9 cellular contexts compared by ENCODE assay signal in the genomic region with DNA sequence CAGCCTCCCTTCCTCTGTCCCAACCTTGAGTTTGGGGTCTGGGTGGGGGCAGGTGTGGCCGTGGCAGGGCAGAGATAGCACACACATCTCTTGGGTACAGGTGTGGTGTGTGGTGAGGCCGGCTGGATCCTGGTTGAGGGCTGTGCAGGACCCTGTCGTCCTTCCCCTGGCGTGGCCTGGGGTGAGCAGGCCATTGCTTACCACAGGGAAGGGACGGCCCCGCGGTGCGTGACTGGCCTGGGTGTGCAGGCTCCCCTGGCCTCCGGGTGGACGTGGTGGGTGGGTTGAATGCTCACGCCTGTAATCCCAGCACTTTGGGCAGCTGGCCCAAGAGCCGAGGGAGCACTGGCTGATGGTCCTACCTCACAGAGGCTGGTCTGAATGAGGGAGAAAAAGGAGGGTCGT. TPM values are rescaled to one million over a fixed set of nuclear protein-coding genes. Genes with fewer than 3 reads are reported as not detected.
DNase-seq lines count a peak whose midpoint lies in the region; ATAC-seq and FAIRE-seq lines count a peak whose summit lies in the region.
"Had no signal": no experiment of that assay in that cellular context is flagged by ENCODE, and none has a peak within 500 bp of the region (broad histone marks: within the 10 kb centered on the region; RNA-seq: fewer than 3 reads in every experiment).

No MANE protein-coding gene starts in this region.

- no peaks in the 10 kb centered on the region for H3K9me3 Mint-ChIP-seq in activated CD8-positive, alpha-beta T cell treated with anti-CD3 and anti-CD28 coated beads, Interleukin-2, amount 10 ng/mL, durations not matched to agents 7 days and 5 days (ENCODE audit: insufficient read depth)

- 7 to 38% (median 9%) methylated on average over 12 to 13 of the region's 13 CpGs for WGBS in small intestine, 3 donors

- H3K27ac Mint-ChIP-seq in activated CD8-positive, alpha-beta T cell treated with anti-CD3 and anti-CD28 coated beads, Interleukin-2, amount 10 ng/mL, durations not matched to agents 7 days and 5 days, result peak overlapping the region; percentile 71

- peak overlapping the region; percentile 97 to 99 for H3K27ac ChIP-seq in small intestine (ENCODE audit: low read depth in 1 of 2, low read length in 1 of 2)

- CTCF ChIA-PET in activated CD8-positive, alpha-beta T cell treated with anti-CD3 and anti-CD28 coated beads, Interleukin-2, amount 10 ng/mL, durations not matched to agents 7 days and 5 days (lab: Charles Lee), result no interaction called here

- H3K4me3 ChIP-seq in H7 (ENCODE audit: insufficient read depth, low read depth, low read length) (peak overlapping the region; percentile 69; the same call in 1 of the 2 replicates), iPS-15b (ENCODE audit: low read depth, low read length) (peak overlapping the region; percentile 68), small intestine (ENCODE audit: low read depth in 1 of 2, low read length in 2 of 2) (peak overlapping the region; percentile 79 to 92)

- H3K4me1 ChIP-seq in iPS-15b (ENCODE audit: control insufficient read depth, insufficient read depth, low read length), result peaks cover 5% of the 10 kb centered on the region
- H3K4me1 ChIP-seq in small intestine (ENCODE audit: control insufficient read depth in 2 of 2, insufficient read depth in 1 of 2, low read depth in 1 of 2, low read length in 1 of 2), result peaks cover 3 to 5% of the 10 kb centered on the region in 2 donors

- peak overlapping the region; percentile 81 for H3K4me3 Mint-ChIP-seq in activated CD8-positive, alpha-beta T cell treated with anti-CD3 and anti-CD28 coated beads, Interleukin-2, amount 10 ng/mL, durations not matched to agents 7 days and 5 days

- peaks cover 13% of the 10 kb centered on the region; the same call in 1 of the 2 replicates for H3K27me3 ChIP-seq in H7 (ENCODE audit: control insufficient read depth, insufficient read depth, low read length)
- peaks cover 8% of the 10 kb centered on the region for H3K27me3 ChIP-seq in iPS-15b (ENCODE audit: control insufficient read depth, insufficient read depth, low read length)
- H3K27me3 ChIP-seq in small intestine (ENCODE audit: control insufficient read depth in 2 of 2, insufficient read depth in 2 of 2, low read length in 2 of 2), result no peaks in the 10 kb centered on the region

- H3K9ac ChIP-seq in iPS-15b (ENCODE audit: low read depth, low read length), result no peak overlapping the region

- no peaks in the 10 kb centered on the region for H3K9me3 ChIP-seq in iPS-15b (ENCODE audit: control insufficient read depth, insufficient read depth, low read length)
- H3K9me3 ChIP-seq in small intestine (ENCODE audit: control insufficient read depth, low read depth), result no peaks in the 10 kb centered on the region

- no peaks in the 10 kb centered on the region; the same call in none of the 2 replicates for H3K36me3 ChIP-seq in H7 (replicated peaks; ENCODE audit: control insufficient read depth, insufficient read depth, low read length)
- H3K36me3 ChIP-seq in iPS-15b (ENCODE audit: control insufficient read depth, insufficient read depth, low read length), result no peaks in the 10 kb centered on the region
- H3K36me3 ChIP-seq in small intestine (ENCODE audit: control insufficient read depth in 2 of 2, insufficient read depth in 2 of 2, low read length in 2 of 2), result no peaks in the 10 kb centered on the region

- no peak for FAIRE-seq in small intestine (lab: Jason Lieb, UNC)

- DNase-seq in H7 (peak; percentile 57), small intestine (no peak), DMS79 (lab: John Stamatoyannopoulos, UW) (no peak), occipital lobe (lab: John Stamatoyannopoulos, UW) (no peak)
- no peak for DNase-seq in activated CD8-positive, alpha-beta T cell treated with anti-CD3 and anti-CD28 coated beads, Interleukin-2, amount 10 ng/mL, durations not matched to agents 7 days and 5 days
- DNase-seq in activated CD8-positive, alpha-beta memory T cell treated with anti-CD3 and anti-CD28 coated beads, Interleukin-2, amount 50 U/mL, for 4 hours, result no peak
- DNase-seq: HCEC 1CT had no signal

- POLR2A ChIA-PET in activated CD8-positive, alpha-beta T cell treated with anti-CD3 and anti-CD28 coated beads, Interleukin-2, amount 10 ng/mL, durations not matched to agents 7 days and 5 days (lab: Charles Lee), result interaction anchor here (1.0 kb wide), 1 partner anchor 12 kb away, joined by 3 read pairs; a partner anchor contains a TSS

- no peaks in the 10 kb centered on the region for H3K27me3 Mint-ChIP-seq in activated CD8-positive, alpha-beta T cell treated with anti-CD3 and anti-CD28 coated beads, Interleukin-2, amount 10 ng/mL, durations not matched to agents 7 days and 5 days (ENCODE audit: low read depth)

- ATAC-seq in activated CD8-positive, alpha-beta T cell treated with anti-CD3 and anti-CD28 coated beads, Interleukin-2, amount 10 ng/mL, durations not matched to agents 7 days and 5 days, result no peak
- no peak for ATAC-seq in HG02981 (IDR thresholded peaks at IDR 0.05; ENCODE audit: unreplicated experiment)

- H3K4me1 Mint-ChIP-seq in activated CD8-positive, alpha-beta T cell treated with anti-CD3 and anti-CD28 coated beads, Interleukin-2, amount 10 ng/mL, durations not matched to agents 7 days and 5 days (ENCODE audit: low read depth), result peaks cover 33% of the 10 kb centered on the region

- H3K36me3 Mint-ChIP-seq in activated CD8-positive, alpha-beta T cell treated with anti-CD3 and anti-CD28 coated beads, Interleukin-2, amount 10 ng/mL, durations not matched to agents 7 days and 5 days (ENCODE audit: low read depth), result peaks cover 1% of the 10 kb centered on the region

RNA-seq across cellular contexts. Expression of a gene that starts 1.2 kb away (rescaled TPM):
- 30.3 and 38.2 TPM in 2 replicates for total RNA-seq in H7 (2014; rRNA removed; shearing (Covaris generic))
- 10 to 100 TPM; 42.3 to 45.1 TPM for total RNA-seq in activated CD8-positive, alpha-beta T cell treated with anti-CD3 and anti-CD28 coated beads, Interleukin-2, amount 10 ng/mL, durations not matched to agents 7 days and 5 days
- 100 to 1,000 TPM in 2 of 3 donors, 10 to 100 TPM in 1; 68.1 to 236 (median 179) TPM for polyA plus RNA-seq in small intestine
- 9.5 TPM for total RNA-seq in occipital lobe

RNA-seq across cellular contexts. Expression of a gene that starts 12.1 kb away (rescaled TPM):
- 89.6 and 97.1 TPM in 2 replicates for total RNA-seq in H7 (2014; rRNA removed; shearing (Covaris generic))
- total RNA-seq in activated CD8-positive, alpha-beta T cell treated with anti-CD3 and anti-CD28 coated beads, Interleukin-2, amount 10 ng/mL, durations not matched to agents 7 days and 5 days, result 100 to 1,000 TPM; 112 to 115 TPM
- 10 to 100 TPM; 37.0 to 53.9 (median 41.1) TPM for polyA plus RNA-seq in small intestine
- 68.3 TPM for total RNA-seq in occipital lobe

RNA-seq across cellular contexts. Expression of a gene that starts 16.4 kb away (rescaled TPM):
- 66.3 and 92.1 TPM in 2 replicates for total RNA-seq in H7 (2014; rRNA removed; shearing (Covaris generic))
- 10 to 100 TPM; 35.4 to 38.3 TPM for total RNA-seq in activated CD8-positive, alpha-beta T cell treated with anti-CD3 and anti-CD28 coated beads, Interleukin-2, amount 10 ng/mL, durations not matched to agents 7 days and 5 days
- 10 to 100 TPM; 14.1 to 17.7 (median 16.4) TPM for polyA plus RNA-seq in small intestine
- 17.9 TPM for total RNA-seq in occipital lobe

RNA-seq across cellular contexts. Expression of a gene that starts 28.0 kb away (rescaled TPM):
- 41.8 and 49.1 TPM in 2 replicates for total RNA-seq in H7 (2014; rRNA removed; shearing (Covaris generic))
- 10 to 100 TPM; 36.8 to 37.1 TPM for total RNA-seq in activated CD8-positive, alpha-beta T cell treated with anti-CD3 and anti-CD28 coated beads, Interleukin-2, amount 10 ng/mL, durations not matched to agents 7 days and 5 days
- polyA plus RNA-seq in small intestine, result 10 to 100 TPM; 22.5 to 36.7 (median 32.2) TPM
- total RNA-seq in occipital lobe, result 26.5 TPM

RNA-seq across cellular contexts. Expression of a gene that starts 55.1 kb away (rescaled TPM):
- 74.5 and 78.8 TPM in 2 replicates for total RNA-seq in H7 (2014; rRNA removed; shearing (Covaris generic))
- 10 to 100 TPM; 51.4 to 55.5 TPM for total RNA-seq in activated CD8-positive, alpha-beta T cell treated with anti-CD3 and anti-CD28 coated beads, Interleukin-2, amount 10 ng/mL, durations not matched to agents 7 days and 5 days
- 100 to 1,000 TPM in 2 of 3 donors, 10 to 100 TPM in 1; 58.3 to 166 (median 159) TPM for polyA plus RNA-seq in small intestine
- 20.0 TPM for total RNA-seq in occipital lobe
